In genomic region chr21:38958940-38959685, GRCh38 we compare ENCODE assay signal across 10 cellular contexts.
A peak's percentile ranks its signal among the peaks of the same experiment; 100 is the strongest.
DNase-seq lines count a peak whose midpoint lies in the region; ATAC-seq and TF ChIP-seq lines count a peak whose summit lies in the region.
"Had no signal": no experiment of that assay in that cellular context is flagged by ENCODE, and none has a peak within 500 bp of the region (broad histone marks: within the 10 kb centered on the region; RNA-seq: fewer than 3 reads in every experiment).

No MANE protein-coding gene starts in this region.

- H4K20me1 ChIP-seq in mammary epithelial cell (ENCODE audit: insufficient read depth, low read length), result no peaks in the 10 kb centered on the region

- no peak overlapping the region for H3K4me3 Mint-ChIP-seq in T-cell
- H3K4me3 Mint-ChIP-seq: memory B cell had no signal

- H3K4me1 Mint-ChIP-seq in T-cell, result no peaks in the 10 kb centered on the region
- H3K4me1 Mint-ChIP-seq: memory B cell had no signal

- H3K4me1 ChIP-seq in mammary epithelial cell (ENCODE audit: insufficient read depth, low read length), result peaks cover 37% of the 10 kb centered on the region
- peaks cover 6 to 13% of the 10 kb centered on the region in 2 donors for H3K4me1 ChIP-seq in lung (ENCODE audit: control insufficient read depth in 2 of 2, insufficient read depth in 2 of 2, low read length in 2 of 2)

- peak; percentile 46 for ATAC-seq in lung (ENCODE audit: insufficient read depth, low FRiP score)
- no peak for ATAC-seq in HG02798 (IDR thresholded peaks at IDR 0.05; ENCODE audit: poor library complexity, unreplicated experiment)
- ATAC-seq in HG02642 (IDR thresholded peaks at IDR 0.05; ENCODE audit: poor library complexity, unreplicated experiment), result no peak
- no peak for ATAC-seq in T-cell (replicated peaks in 1 of 4)

- POLR2A ChIA-PET in T-cell (lab: Charles Lee), result no interaction called here

- DNase-seq in AG08395 (ENCODE audit: low spot score) (peak; percentile 75), LHCN-M2 (ENCODE audit: low read depth) (peak; percentile 79), mammary epithelial cell (peak; percentile 78), lung (ENCODE audit: low spot score) (peak; percentile 45), SHP77 (lab: John Stamatoyannopoulos, UW) (no peak), T-cell (no peak)

- 51% methylated on average over 4 of the region's 4 CpGs for WGBS in mammary epithelial cell (ENCODE audit: low coverage, missing lambda C conversion rate)
- 65 to 87% methylated on average over 4 of the region's 4 CpGs for WGBS in lung, 2 donors

- H3K27ac ChIP-seq in mammary epithelial cell (ENCODE audit: insufficient read depth, low read depth, low read length), result no peak overlapping the region
- peak overlapping the region in 1 of 2 donors; percentile 87 for H3K27ac ChIP-seq in lung (ENCODE audit: low read depth in 1 of 2, low read length in 1 of 2)
- H3K27ac ChIP-seq: SK-N-MC had no signal

- no peak overlapping the region for H3K4me3 ChIP-seq in mammary epithelial cell (replicated peaks in 1 of 3; ENCODE audit: insufficient read depth in 1 of 3, low read depth in 2 of 3, low read length in 3 of 3)
- no peak overlapping the region for H3K4me3 ChIP-seq in lung
- H3K4me3 ChIP-seq: SK-N-MC had no signal

- H3K36me3 ChIP-seq in mammary epithelial cell (ENCODE audit: insufficient read depth, low read length) (no peaks in the 10 kb centered on the region), lung (ENCODE audit: control insufficient read depth in 2 of 2, insufficient read depth in 2 of 2, low read length in 2 of 2) (no peaks in the 10 kb centered on the region)

- H3K27me3 ChIP-seq in mammary epithelial cell (ENCODE audit: insufficient read depth, low read length), result no peaks in the 10 kb centered on the region
- H3K27me3 ChIP-seq in lung (ENCODE audit: control insufficient read depth, insufficient read depth), result no peaks in the 10 kb centered on the region

- CTCF ChIA-PET in mammary epithelial cell (lab: Charles Lee; ENCODE audit: low non-redundant PET) (no interaction called here), T-cell (lab: Charles Lee) (no interaction called here)

- in situ Hi-C loops in mammary epithelial cell (cut with MboI; ENCODE audit: low sequenced_read_pairs in 2 of 2), result no loop called here

- H2AFZ ChIP-seq in mammary epithelial cell (ENCODE audit: low read depth, low read length), result peak overlapping the region; percentile 4

- no peaks in the 10 kb centered on the region for H3K36me3 Mint-ChIP-seq in T-cell
- H3K36me3 Mint-ChIP-seq: memory B cell had no signal

- no peak overlapping the region for H3K27ac Mint-ChIP-seq in T-cell
- H3K27ac Mint-ChIP-seq: memory B cell had no signal

- peak overlapping the region; percentile 8 for H3K4me2 ChIP-seq in mammary epithelial cell (ENCODE audit: insufficient read depth, low read depth, low read length)

- H3K9me3 Mint-ChIP-seq in T-cell, result peaks cover 2 to 4% (median 4%) of the 10 kb centered on the region in 3 donors

- H3K79me2 ChIP-seq in mammary epithelial cell (ENCODE audit: insufficient read depth, low read length), result no peaks in the 10 kb centered on the region

- dilution Hi-C loops in mammary epithelial cell (cut with HindIII; ENCODE audit: low sequenced_read_pairs), result no loop called here

- peaks cover 2 to 4% of the 10 kb centered on the region in 2 donors for H3K27me3 Mint-ChIP-seq in T-cell

- no TSS peak for BruUV-seq in mammary epithelial cell (replicated peaks; lab: Mats Ljungman, UMichigan)

- H3K9me3 ChIP-seq in mammary epithelial cell (replicated peaks; ENCODE audit: insufficient read depth, low read length) (no peaks in the 10 kb centered on the region), lung (ENCODE audit: control insufficient read depth in 2 of 2, insufficient read depth in 1 of 2, low read length in 1 of 2) (no peaks in the 10 kb centered on the region)

- intact Hi-C loops in mammary epithelial cell (cut with micrococcal nuclease), result loop anchor here (5.0 kb wide), 2 partner anchors 33 to 88 kb away; no protein-coding TSS in a partner anchor

- H3K9ac ChIP-seq in mammary epithelial cell (ENCODE audit: insufficient read depth, low read length), result no peak overlapping the region

- TF ChIP-seq CTCF in mammary epithelial cell (conservative IDR thresholded peaks at IDR 0.05 in 1 of 2, IDR thresholded peaks at IDR 0.05 in 1 of 2; ENCODE audit: extremely low read depth in 1 of 2, insufficient read depth in 1 of 2, low read depth in 1 of 2, low read length in 2 of 2), result no peak
- no peak for TF ChIP-seq CTCF in lung (IDR thresholded peaks at IDR 0.05; ENCODE audit: control extremely low read depth, extremely low read depth)

Comparison
In these comparisons a context has a peak if more than half of its experiments do, and no peak if none do; other contexts are left out.
1. DNase-seq: peak in AG08395 (single experiment), LHCN-M2 (single experiment), mammary epithelial cell (single experiment) and lung (single experiment); none in SHP77 (0 of 2) and T-cell (0 of 34).